ENCODE assay signal across 39 cellular contexts in the genomic region with DNA sequence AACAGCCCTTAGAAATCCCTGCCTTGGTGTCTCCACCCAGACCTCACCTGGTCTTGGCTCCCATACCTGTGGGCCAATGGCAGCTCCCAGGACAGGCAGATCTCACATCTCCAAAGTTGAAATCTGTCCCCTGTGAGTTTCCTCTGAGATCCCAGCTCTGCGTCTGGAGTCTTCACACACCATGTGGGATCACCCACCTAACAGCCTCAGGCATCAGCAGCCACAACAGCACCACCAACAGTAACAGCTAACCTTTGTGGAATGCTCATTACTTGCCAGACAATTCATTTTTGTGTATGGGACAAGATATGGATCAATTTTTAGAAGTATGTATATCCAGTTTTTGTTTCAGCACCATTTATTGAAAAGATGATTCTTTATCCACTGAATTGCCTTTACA.
"Had no signal": no experiment of that assay in that cellular context is flagged by ENCODE, and none has a peak within 500 bp of the region (broad histone marks: within the 10 kb centered on the region; RNA-seq: fewer than 3 reads in every experiment).

No MANE protein-coding gene starts in this region.

- H3K4me1 Mint-ChIP-seq: activated B cell treated with CpG ODN at 0.5 μM for 24 hours; central memory CD8-positive, alpha-beta T cell; IgD-negative memory B cell had no signal

- H3K36me3 ChIP-seq: adrenal gland, brain microvascular endothelial cell, cardiac muscle cell had no signal

- H3K27ac ChIP-seq: adrenal gland, brain microvascular endothelial cell, cardiac muscle cell, VCaP had no signal

- H3K4me3 Mint-ChIP-seq: activated B cell treated with CpG ODN at 0.5 μM for 24 hours; activated CD4-positive, alpha-beta memory T cell treated with anti-CD3 and anti-CD28 coated beads for 36 hours; activated naive CD4-positive, alpha-beta T cell treated with anti-CD3 and anti-CD28 coated beads for 36 hours; activated T-cell treated with anti-CD3 and anti-CD28 coated beads, Interleukin-2, amount 50 U/mL, for 4 hours; activated T-helper 1 cell treated with anti-CD3 and anti-CD28 coated beads, Interleukin-12 subunit alpha, Interleukin-12 subunit beta, Interleukin-2, Interleukin-4 antibody, amounts not matched to agents 30 ng/mL and 10 ng/mL and 1 ng/mL, durations not matched to agents 14 hours and 24 hours and 36 hours; central memory CD8-positive, alpha-beta T cell; IgD-negative memory B cell had no signal

- H3K36me3 Mint-ChIP-seq: activated CD4-positive, alpha-beta memory T cell treated with anti-CD3 and anti-CD28 coated beads for 36 hours; activated naive CD4-positive, alpha-beta T cell treated with anti-CD3 and anti-CD28 coated beads, Interleukin-2, amount 50 U/mL, for 72 hours; IgD-negative memory B cell had no signal

- H3K27me3 ChIP-seq: adrenal gland, brain microvascular endothelial cell, cardiac muscle cell had no signal

- H3K27ac Mint-ChIP-seq: activated B cell treated with CpG ODN at 0.5 μM for 24 hours; activated CD4-positive, alpha-beta memory T cell treated with anti-CD3 and anti-CD28 coated beads for 36 hours; activated naive CD4-positive, alpha-beta T cell treated with anti-CD3 and anti-CD28 coated beads for 36 hours; activated naive CD4-positive, alpha-beta T cell treated with anti-CD3 and anti-CD28 coated beads, Interleukin-2, amount 50 U/mL, for 72 hours; activated T-helper 1 cell treated with anti-CD3 and anti-CD28 coated beads, Interleukin-12 subunit alpha, Interleukin-12 subunit beta, Interleukin-2, Interleukin-4 antibody, amounts not matched to agents 30 ng/mL and 10 ng/mL and 1 ng/mL, durations not matched to agents 14 hours and 24 hours and 36 hours; IgD-negative memory B cell had no signal

- H3K4me3 ChIP-seq: adrenal gland, cardiac muscle cell had no signal

- DNase-seq: activated B cell treated with CpG ODN at 0.5 μM for 24 hours; activated CD4-positive, alpha-beta memory T cell treated with anti-CD3 and anti-CD28 coated beads for 36 hours; activated CD4-positive, alpha-beta T cell treated with anti-CD3 and anti-CD28 coated beads for 4 hours; activated CD4-positive, alpha-beta T cell treated with anti-CD3 and anti-CD28 coated beads, Interleukin-2, amount 50 U/mL, for 1 hour; activated CD4-positive, CD25-positive, alpha-beta regulatory T cell treated with anti-CD3 and anti-CD28 coated beads, Interleukin-2, amount 50 U/mL, for 72 hours; activated gamma-delta T cell treated with Interleukin-2 at 50 U/mL for 16 hours; activated naive CD4-positive, alpha-beta T cell treated with anti-CD3 and anti-CD28 coated beads for 36 hours; activated T-cell treated with anti-CD3 and anti-CD28 coated beads, Interleukin-2, amount 50 U/mL, for 4 hours; adrenal gland; anterior cingulate cortex; brain microvascular endothelial cell; Karpas-422; KBM-7; MM.1S; MV-4-11; NCI-H1092; NCI-H1417; NCI-H146; NCI-H187; NCI-H2029 treated with DMSO at 0.1 percent for 48 hours; NCI-H2107; NCI-H2171; NCI-H510A; NCI-H526; NCI-H748 treated with DMSO at 0.1 percent for 48 hours; NK-92 treated with Interleukin-12 subunit alpha and Interleukin-12 subunit beta, amount 100 ng/mL, for 24 hours; PC-3; Right ventricle myocardium superior; SW 1271; T-helper 1 cell; T-helper 2 cell; T-helper 9 cell had no signal

- FAIRE-seq: RCC 7860 had no signal

- H3K4me1 ChIP-seq: adrenal gland had no signal

- H3K9me3 Mint-ChIP-seq: activated naive CD4-positive, alpha-beta T cell treated with anti-CD3 and anti-CD28 coated beads, Interleukin-2, amount 50 U/mL, for 72 hours; activated T-cell treated with anti-CD3 and anti-CD28 coated beads, Interleukin-2, amount 50 U/mL, for 4 hours; central memory CD8-positive, alpha-beta T cell had no signal

- H3K9me3 ChIP-seq: adrenal gland had no signal
